In genomic region chr18:57698571-57699276, GRCh38 we compare ENCODE assay signal across 11 cellular contexts.
DNase-seq lines count a peak whose midpoint lies in the region; ATAC-seq and TF ChIP-seq lines count a peak whose summit lies in the region.
"Had no signal": no experiment of that assay in that cellular context is flagged by ENCODE, and none has a peak within 500 bp of the region (broad histone marks: within the 10 kb centered on the region; RNA-seq: fewer than 3 reads in every experiment).

No MANE protein-coding gene starts in this region.

- no peak overlapping the region for H2AFZ ChIP-seq in HCT116 (ENCODE audit: low read depth, low read length, poor library complexity, severe bottlenecking)

- WGBS in body of pancreas, 2 donors = 51 to 61% methylated on average over 7 of the region's 7 CpGs
- 49 to 56% methylated on average over 7 of the region's 7 CpGs for WGBS in testis, 2 donors

- H3K9ac ChIP-seq in HCT116 (ENCODE audit: low read length) = no peak overlapping the region

- no peak overlapping the region for H3K4me3 Mint-ChIP-seq in activated CD8-positive, alpha-beta T cell treated with anti-CD3 and anti-CD28 coated beads for 36 hours
- H3K4me3 Mint-ChIP-seq: activated B cell treated with CpG ODN at 0.5 μM for 24 hours, immature natural killer cell had no signal

- no peak for TF ChIP-seq POLR2A in HCT116 (IDR thresholded peaks at IDR 0.05; ENCODE audit: borderline replicate concordance, extremely low read depth, insufficient read depth, insufficient read length)
- no peak for TF ChIP-seq POLR2A in body of pancreas (IDR thresholded peaks at IDR 0.05)
- no peak for TF ChIP-seq POLR2A in testis (IDR thresholded peaks at IDR 0.05)

- no peaks in the 10 kb centered on the region for H3K9me2 ChIP-seq in HCT116 (ENCODE audit: insufficient read depth)

- DNase-seq in HCT116 (ENCODE audit: low read depth, low spot score) (no peak), body of pancreas (no peak), islet precursor cell (peak; percentile 81), testis (no peak), activated T-cell treated with anti-CD3 and anti-CD28 coated beads for 4 hours (no peak), SIG-M5 (lab: John Stamatoyannopoulos, UW) (no peak)
- DNase-seq in activated CD8-positive, alpha-beta T cell treated with anti-CD3 and anti-CD28 coated beads for 36 hours = no peak
- DNase-seq: activated B cell treated with CpG ODN at 0.5 μM for 24 hours, immature natural killer cell, NCI-H2171 treated with DMSO at 0.1 percent for 48 hours had no signal

- ATAC-seq in HCT116 (no peak), body of pancreas (no peak), HG03442 (IDR thresholded peaks at IDR 0.05; ENCODE audit: unreplicated experiment) (no peak)
- no peak for ATAC-seq in activated CD8-positive, alpha-beta T cell treated with anti-CD3 and anti-CD28 coated beads for 36 hours

- no peak overlapping the region for H3K27ac ChIP-seq in HCT116 (ENCODE audit: low read depth, low read length)
- peak overlapping the region in 3 of 4 donors; percentile 31 to 34 (median 32) for H3K27ac ChIP-seq in body of pancreas
- peak overlapping the region; percentile 25 to 33 for H3K27ac ChIP-seq in testis

- CTCF ChIA-PET in HCT116 (lab: Charles Lee) = no interaction called here
- CTCF ChIA-PET in activated CD8-positive, alpha-beta T cell treated with anti-CD3 and anti-CD28 coated beads for 36 hours (lab: Charles Lee) = no interaction called here

- H3K27me3 ChIP-seq in HCT116 (ENCODE audit: insufficient read depth, low read length) (no peaks in the 10 kb centered on the region), body of pancreas (no peaks in the 10 kb centered on the region), testis (no peaks in the 10 kb centered on the region)

- no peaks in the 10 kb centered on the region for H3K9me3 ChIP-seq in HCT116 (ENCODE audit: control insufficient read depth in 1 of 2, insufficient read depth in 1 of 2, low read depth in 1 of 2, low read length in 2 of 2)
- no peaks in the 10 kb centered on the region for H3K9me3 ChIP-seq in body of pancreas
- H3K9me3 ChIP-seq in testis = no peaks in the 10 kb centered on the region

- peaks cover 5% of the 10 kb centered on the region for H3K36me3 Mint-ChIP-seq in activated CD8-positive, alpha-beta T cell treated with anti-CD3 and anti-CD28 coated beads for 36 hours (ENCODE audit: low read depth)
- H3K36me3 Mint-ChIP-seq: immature natural killer cell had no signal

- peaks cover 4% of the 10 kb centered on the region for H3K4me1 Mint-ChIP-seq in activated CD8-positive, alpha-beta T cell treated with anti-CD3 and anti-CD28 coated beads for 36 hours (ENCODE audit: low read depth)

- peaks cover 4% of the 10 kb centered on the region for H3K9me3 Mint-ChIP-seq in activated CD8-positive, alpha-beta T cell treated with anti-CD3 and anti-CD28 coated beads for 36 hours
- H3K9me3 Mint-ChIP-seq: activated B cell treated with CpG ODN at 0.5 μM for 24 hours, immature natural killer cell had no signal

- POLR2A ChIA-PET in HCT116 (lab: Charles Lee) = no interaction called here
- POLR2A ChIA-PET in activated CD8-positive, alpha-beta T cell treated with anti-CD3 and anti-CD28 coated beads for 36 hours (lab: Charles Lee) = no interaction called here

- no peak overlapping the region for H3K27ac Mint-ChIP-seq in activated CD8-positive, alpha-beta T cell treated with anti-CD3 and anti-CD28 coated beads for 36 hours
- H3K27ac Mint-ChIP-seq: activated B cell treated with CpG ODN at 0.5 μM for 24 hours, immature natural killer cell had no signal

- H3K4me2 ChIP-seq in HCT116 (ENCODE audit: low read length) = peak overlapping the region; percentile 0; the same call in 1 of the 2 replicates

- TF ChIP-seq CTCF in HCT116 (IDR thresholded peaks at IDR 0.05 in 2 of 3, conservative IDR thresholded peaks at IDR 0.05 in 1 of 3; ENCODE audit: borderline replicate concordance in 1 of 3, insufficient read depth in 1 of 3, low read depth in 2 of 3, low read length in 2 of 3) = no peak
- no peak for TF ChIP-seq CTCF in body of pancreas (IDR thresholded peaks at IDR 0.05)
- no peak for TF ChIP-seq CTCF in testis (IDR thresholded peaks at IDR 0.05)
- no peak for TF ChIP-seq CTCF in activated CD8-positive, alpha-beta T cell treated with anti-CD3 and anti-CD28 coated beads for 36 hours (IDR thresholded peaks at IDR 0.05)

- H3K4me3 ChIP-seq in HCT116 (replicated peaks in 1 of 2; ENCODE audit: low read depth in 1 of 2, low read length in 2 of 2) (no peak overlapping the region), body of pancreas (no peak overlapping the region), testis (no peak overlapping the region)

- H3K79me2 ChIP-seq in HCT116 (ENCODE audit: insufficient read depth, low read length) = no peaks in the 10 kb centered on the region

- intact Hi-C loops in HCT116 (cut with micrococcal nuclease) = no loop called here
- intact Hi-C loops in body of pancreas (cut with DNase I) = no loop called here
- intact Hi-C loops in testis (cut with DNase I; ENCODE audit: low total_unique reads) = no loop called here
- intact Hi-C loops in activated CD8-positive, alpha-beta T cell treated with anti-CD3 and anti-CD28 coated beads for 36 hours (cut with micrococcal nuclease) = no loop called here

- H4K20me1 ChIP-seq in HCT116 (ENCODE audit: insufficient read depth) = no peaks in the 10 kb centered on the region

- RAD21 ChIA-PET in HCT116 (lab: Charles Lee; ENCODE audit: low non-redundant PET in 1 of 2, low total read pairs in 2 of 2, uncharacterized antibody in 2 of 2, unreplicated experiment in 2 of 2) = no interaction called here

- H3K4me1 ChIP-seq in HCT116 (ENCODE audit: control insufficient read depth in 1 of 2, insufficient read depth in 2 of 2, low read length in 2 of 2) (peaks cover 5 to 20% of the 10 kb centered on the region in 2 experiments; a peak in 2 of 4 replicates), body of pancreas (peaks cover 10% of the 10 kb centered on the region), testis (no peaks in the 10 kb centered on the region)

- H3K36me3 ChIP-seq in HCT116 (ENCODE audit: control insufficient read depth in 1 of 2, insufficient read depth in 2 of 2, low read length in 2 of 2) (no peaks in the 10 kb centered on the region), body of pancreas (replicated peaks in 1 of 2; ENCODE audit: insufficient read depth in 1 of 2, low read depth in 2 of 2) (peaks cover 0 to 4% of the 10 kb centered on the region in 2 donors), testis (ENCODE audit: low read depth, missing control alignments) (no peaks in the 10 kb centered on the region)

- no peak for TF ChIP-seq RAD21 in HCT116 (IDR thresholded peaks at IDR 0.05; ENCODE audit: low read depth)

- no TSS peak for BruUV-seq in HCT116 (replicated peaks; lab: Mats Ljungman, UMichigan)

- no peaks in the 10 kb centered on the region for H3K27me3 Mint-ChIP-seq in activated CD8-positive, alpha-beta T cell treated with anti-CD3 and anti-CD28 coated beads for 36 hours
- H3K27me3 Mint-ChIP-seq: activated B cell treated with CpG ODN at 0.5 μM for 24 hours had no signal

TF ChIP-seq in HCT116, 20 proteins besides CTCF, POLR2A, EP300 and RAD21:
- no peak for TF ChIP-seq SRF (IDR thresholded peaks at IDR 0.05; ENCODE audit: low read depth)
